ENCODE assay signal across 8 cellular contexts in the genomic region with DNA sequence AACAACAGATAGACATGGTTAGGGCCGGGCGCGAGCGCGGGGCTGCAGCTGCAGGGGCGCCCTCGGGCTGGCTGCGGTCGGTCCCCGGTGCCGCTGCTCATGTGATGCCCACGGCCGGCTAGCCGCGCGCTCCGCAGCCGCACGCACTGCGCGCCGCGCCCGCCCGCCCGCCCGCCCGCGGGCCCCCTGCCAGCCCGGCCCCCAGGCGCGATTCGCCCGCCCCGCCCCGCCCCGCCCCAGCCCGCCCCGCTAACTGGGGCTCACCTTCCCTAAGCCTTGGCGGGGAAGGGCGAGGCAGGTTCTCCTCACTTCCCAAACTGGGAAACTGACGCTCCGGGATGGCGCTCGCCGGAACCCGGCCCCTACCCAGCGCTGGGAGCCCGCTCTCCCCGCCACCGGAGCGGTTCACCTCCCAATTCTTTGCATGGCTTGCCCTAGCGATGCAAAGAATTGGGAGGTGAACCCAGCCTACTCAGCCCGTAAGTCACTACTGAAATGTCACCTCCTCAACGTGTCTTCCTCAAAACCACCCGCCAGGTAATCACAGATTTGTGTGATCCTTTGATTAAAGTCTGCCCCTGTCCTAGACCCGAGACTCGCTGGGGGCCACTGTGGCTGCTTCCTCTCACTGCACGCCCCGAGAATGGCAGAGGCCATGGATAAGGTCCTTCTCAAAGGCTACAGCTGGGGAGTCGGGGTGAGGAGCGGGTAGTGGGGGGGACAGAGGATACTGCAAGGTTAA.
A peak's percentile ranks its signal among the peaks of the same experiment; 100 is the strongest.
DNase-seq lines count a peak whose midpoint lies in the region; ATAC-seq and TF ChIP-seq lines count a peak whose summit lies in the region.

No MANE protein-coding gene starts in this region.

- H3K9me3 ChIP-seq in GM23248 (ENCODE audit: low read depth) (no peaks in the 10 kb centered on the region), SJSA1 (replicated peaks) (no peaks in the 10 kb centered on the region), muscle layer of duodenum (ENCODE audit: control insufficient read depth in 1 of 2, low read length in 2 of 2) (no peaks in the 10 kb centered on the region)

- H3K9me2 ChIP-seq in GM23248 (ENCODE audit: insufficient read depth) = no peaks in the 10 kb centered on the region

- H3K4me2 ChIP-seq in GM23248 (ENCODE audit: unreplicated experiment) = peak overlapping the region; percentile 69

- H3K4me1 ChIP-seq in GM23248 (ENCODE audit: insufficient read depth) (peaks cover 28% of the 10 kb centered on the region), SJSA1 (replicated peaks) (peaks cover 22% of the 10 kb centered on the region), muscle layer of duodenum (ENCODE audit: control insufficient read depth in 1 of 2, insufficient read depth in 2 of 2, low read length in 2 of 2) (peaks cover 18 to 45% of the 10 kb centered on the region in 2 donors)

- H4K20me1 ChIP-seq in GM23248 (ENCODE audit: insufficient read depth) = no peaks in the 10 kb centered on the region

- H3K4me3 ChIP-seq in GM23248 (peak overlapping the region; percentile 65), SJSA1 (peak overlapping the region; percentile 20; the same call in 1 of the 2 replicates), cardiac fibroblast (replicated peaks in 1 of 2; ENCODE audit: low read depth in 2 of 2, low read length in 2 of 2) (peak overlapping the region; percentile 36 to 58), muscle layer of duodenum (ENCODE audit: low read depth in 1 of 2, low read length in 2 of 2) (peak overlapping the region; percentile 42 to 49)

- peak overlapping the region; percentile 52; the same call in 1 of the 2 replicates for H2AFZ ChIP-seq in GM23248

- in situ Hi-C loops in GM23248 (cut with MboI) = no loop called here

- peaks cover 22% of the 10 kb centered on the region for H3F3A ChIP-seq in GM23248 (ENCODE audit: insufficient read depth)

- DNase-seq in GM10266 (ENCODE audit: extremely low spot score) (peak; percentile 70), GM23248 (peak; percentile 77), SJSA1 (ENCODE audit: low read depth in 1 of 2, low spot score in 2 of 2) (no peak), cardiac fibroblast (ENCODE audit: low read depth in 2 of 2) (no peak), DMS153 treated with DMSO at 0.1 percent for 48 hours (lab: John Stamatoyannopoulos, UW; ENCODE audit: unreplicated experiment) (no peak), occipital lobe (lab: John Stamatoyannopoulos, UW) (no peak)

- TF ChIP-seq CTCF in GM10266 (IDR thresholded peaks at IDR 0.05; ENCODE audit: control insufficient read depth, insufficient read depth, low read depth, missing control alignments) = no peak
- TF ChIP-seq CTCF in cardiac fibroblast (IDR thresholded peaks at IDR 0.05; ENCODE audit: low read depth, low read length) = no peak

- H3K27ac ChIP-seq in GM23248 (no peak overlapping the region), SJSA1 (no peak overlapping the region), muscle layer of duodenum (ENCODE audit: low read length) (no peak overlapping the region)

- H3K79me2 ChIP-seq in GM23248 (ENCODE audit: insufficient read depth) = peaks cover 4% of the 10 kb centered on the region; the same call in 1 of the 2 replicates

- ATAC-seq in HG02840 (IDR thresholded peaks at IDR 0.05; ENCODE audit: low FRiP score, unreplicated experiment) = no peak

- no peaks in the 10 kb centered on the region for H3K27me3 ChIP-seq in GM23248 (replicated peaks; ENCODE audit: insufficient read depth)
- peaks cover 9% of the 10 kb centered on the region; the same call in 1 of the 2 replicates for H3K27me3 ChIP-seq in SJSA1 (replicated peaks)
- no peaks in the 10 kb centered on the region for H3K27me3 ChIP-seq in muscle layer of duodenum (ENCODE audit: low read depth, low read length)

- 14 to 17% methylated on average over 35 to 41 of the region's 62 CpGs for WGBS in GM23248 (ENCODE audit: low coverage in 1 of 2, low lambda C conversion rate in 2 of 2, missing lambda C conversion rate in 2 of 2), 2 experiments

- H3K36me3 ChIP-seq in GM23248 (ENCODE audit: low read depth) (no peaks in the 10 kb centered on the region), SJSA1 (no peaks in the 10 kb centered on the region), muscle layer of duodenum (ENCODE audit: control insufficient read depth in 1 of 2, insufficient read depth in 2 of 2, low read length in 2 of 2) (no peaks in the 10 kb centered on the region)

- peak overlapping the region; percentile 66 for H3K9ac ChIP-seq in GM23248

Comparison
In these comparisons a context has a peak if more than half of its experiments do, and no peak if none do; other contexts are left out.
1. DNase-seq: peak in GM10266 (single experiment) and GM23248 (single experiment); none in SJSA1 (0 of 2), cardiac fibroblast (0 of 2), DMS153 treated with DMSO at 0.1 percent for 48 hours (single experiment) and occipital lobe (single experiment).
2. Peak in every context shown above with its lines, with median percentiles within 50 percentile points of each other: H3K4me3 ChIP-seq.